ENCODE assay signal across 8 cellular contexts in genomic region chr16:30997000-30997886, GRCh38.
DNase-seq lines count a peak whose midpoint lies in the region; ATAC-seq and TF ChIP-seq lines count a peak whose summit lies in the region.

No MANE protein-coding gene starts in this region.

- peaks cover 4 to 12% of the 10 kb centered on the region in 2 donors for H3K4me1 ChIP-seq in mucosa of rectum (ENCODE audit: control insufficient read depth in 2 of 2, insufficient read depth in 2 of 2, low read length in 2 of 2)

- H3K4me3 ChIP-seq in mucosa of rectum (ENCODE audit: low read length in 2 of 2), result peak overlapping the region; percentile 75 to 77

- H3K9ac ChIP-seq in mucosa of rectum (ENCODE audit: low read depth in 1 of 2, low read length in 2 of 2), result peak overlapping the region; percentile 65 to 68

- H3K36me3 ChIP-seq in mucosa of rectum (ENCODE audit: control insufficient read depth in 2 of 2, insufficient read depth in 2 of 2, low read length in 2 of 2), result no peaks in the 10 kb centered on the region

- DNase-seq in NCI-H748 treated with DMSO at 0.1 percent for 48 hours (lab: John Stamatoyannopoulos, UW) (peak; percentile 1), epithelial cell of prostate (ENCODE audit: low read depth, low spot score) (no peak), putamen (ENCODE audit: low spot score) (no peak)
- peak; percentile 45 for DNase-seq in activated CD8-positive, alpha-beta memory T cell treated with anti-CD3 and anti-CD28 coated beads, Interleukin-2, amount 50 U/mL, for 1 hour (ENCODE audit: extremely low read depth)
- peak; percentile 53 to 75 for DNase-seq in stimulated activated CD8-positive, alpha-beta memory T cell treated with anti-CD3 and anti-CD28 coated beads, Interleukin-7, amount 100 ng/mL, for 4 hours (ENCODE audit: low read depth in 2 of 2)

- peak overlapping the region; percentile 82 for H3K27ac ChIP-seq in epithelial cell of prostate
- peak overlapping the region; percentile 62 to 77 for H3K27ac ChIP-seq in mucosa of rectum (ENCODE audit: low read depth in 2 of 2, low read length in 2 of 2)

- ATAC-seq in GM18505 (IDR thresholded peaks at IDR 0.05; ENCODE audit: unreplicated experiment) (peak; percentile 74), HG02938 (IDR thresholded peaks at IDR 0.05; ENCODE audit: unreplicated experiment) (peak; percentile 54)

- H3K9me3 ChIP-seq in mucosa of rectum (ENCODE audit: control insufficient read depth in 2 of 2, low read length in 2 of 2), result no peaks in the 10 kb centered on the region

- H3K27me3 ChIP-seq in mucosa of rectum (ENCODE audit: control insufficient read depth in 2 of 2, insufficient read depth in 2 of 2, low read length in 2 of 2), result peaks cover 0 to 4% of the 10 kb centered on the region in 2 donors

- TF ChIP-seq POLR2A in GM18505 (IDR thresholded peaks at IDR 0.05; ENCODE audit: borderline replicate concordance, extremely low read depth, insufficient read depth, insufficient read length), result peak; percentile 89

Comparison
In these comparisons a context has a peak if more than half of its experiments do, and no peak if none do; other contexts are left out.
1. DNase-seq: peak in NCI-H748 treated with DMSO at 0.1 percent for 48 hours (single experiment), activated CD8-positive, alpha-beta memory T cell treated with anti-CD3 and anti-CD28 coated beads, Interleukin-2, amount 50 U/mL, for 1 hour (single experiment) and stimulated activated CD8-positive, alpha-beta memory T cell treated with anti-CD3 and anti-CD28 coated beads, Interleukin-7, amount 100 ng/mL, for 4 hours (2 of 2); none in epithelial cell of prostate (single experiment) and putamen (single experiment).